6 cellular contexts compared by ENCODE assay signal in genomic region chr17:63911657-63912100, GRCh38. TPM values are rescaled to one million over a fixed set of nuclear protein-coding genes. Genes with fewer than 3 reads are reported as not detected.
DNase-seq lines count a peak whose midpoint lies in the region; ATAC-seq and TF ChIP-seq lines count a peak whose summit lies in the region.

No MANE protein-coding gene starts in this region.

- peak; percentile 24 to 63 for DNase-seq in SJCRH30
- no peak for DNase-seq in breast epithelium (ENCODE audit: low spot score in 2 of 2)
- DNase-seq in osteocyte (ENCODE audit: extremely low spot score, unreplicated experiment), result no peak
- no peak for DNase-seq in NK-92 (lab: John Stamatoyannopoulos, UW; ENCODE audit: unreplicated experiment)

- H3K9me3 ChIP-seq in SJCRH30 (replicated peaks) (no peaks in the 10 kb centered on the region), breast epithelium (no peaks in the 10 kb centered on the region)

- 0 out of 2 replicates have a peak, but pooled peaks cover 2% of the 10 kb centered on the region for H3K4me1 ChIP-seq in SJCRH30
- no peaks in the 10 kb centered on the region for H3K4me1 ChIP-seq in breast epithelium

- H3K9me3 Mint-ChIP-seq in osteocyte (ENCODE audit: unreplicated experiment), result no peaks in the 10 kb centered on the region

- H3K4me3 Mint-ChIP-seq in osteocyte (ENCODE audit: unreplicated experiment), result no peak overlapping the region

- intact Hi-C loops in breast epithelium (cut with DNase I; ENCODE audit: low total_unique reads), result no loop called here

- H3K36me3 ChIP-seq in SJCRH30, result no peaks in the 10 kb centered on the region
- H3K36me3 ChIP-seq in breast epithelium, result no peaks in the 10 kb centered on the region

- H3K27me3 Mint-ChIP-seq in osteocyte (ENCODE audit: unreplicated experiment), result peaks cover 56% of the 10 kb centered on the region

- TF ChIP-seq CTCF in GM12872 (IDR thresholded peaks at IDR 0.05; ENCODE audit: insufficient read depth, low read depth, low read length) (peak; percentile 82), breast epithelium (IDR thresholded peaks at IDR 0.05) (peak; percentile 35 to 63 (median 38)), osteocyte (IDR thresholded peaks at IDR 0.05) (peak; percentile 77)

- H3K27me3 ChIP-seq in SJCRH30, result no peaks in the 10 kb centered on the region; the same call in 1 of the 2 replicates
- no peaks in the 10 kb centered on the region for H3K27me3 ChIP-seq in breast epithelium

- H3K27ac ChIP-seq in SJCRH30, result no peak overlapping the region
- no peak overlapping the region for H3K27ac ChIP-seq in breast epithelium

- H3K36me3 Mint-ChIP-seq in osteocyte (ENCODE audit: unreplicated experiment), result no peaks in the 10 kb centered on the region

- TF ChIP-seq POLR2A in breast epithelium (IDR thresholded peaks at IDR 0.05), result no peak

- no peak overlapping the region for H3K27ac Mint-ChIP-seq in osteocyte (ENCODE audit: unreplicated experiment)

- no peak for ATAC-seq in GM19324 (IDR thresholded peaks at IDR 0.05; ENCODE audit: low FRiP score, unreplicated experiment)

- H3K4me1 Mint-ChIP-seq in osteocyte (ENCODE audit: unreplicated experiment), result no peaks in the 10 kb centered on the region

- H3K4me3 ChIP-seq in SJCRH30 (no peak overlapping the region), breast epithelium (no peak overlapping the region)

RNA-seq across cellular contexts. Expression of gene CSHL1, which starts 0.6 kb away (rescaled TPM):
- not detected in 2 replicates for total RNA-seq in SJCRH30 (2014; rRNA removed; shearing (Covaris generic))
- total RNA-seq in breast epithelium (not detected), osteocyte (not detected in 2 replicates)

RNA-seq across cellular contexts. Expression of gene GH1, which starts 7.0 kb away (rescaled TPM):
- total RNA-seq in SJCRH30 (2014; rRNA removed; shearing (Covaris generic)), result not detected in 2 replicates
- total RNA-seq in breast epithelium, result not detected
- total RNA-seq in osteocyte, result not detected in 2 replicates

RNA-seq across cellular contexts. Expression of gene CSH1, which starts 15.3 kb away (rescaled TPM):
- total RNA-seq in SJCRH30 (2014; rRNA removed; shearing (Covaris generic)), result not detected in 2 replicates
- total RNA-seq in breast epithelium (not detected), osteocyte (not detected in 2 replicates)

RNA-seq across cellular contexts. Expression of gene CD79B, which starts 20.5 kb away (rescaled TPM):
- total RNA-seq in SJCRH30 (2014; rRNA removed; shearing (Covaris generic)), result 0.48 and 1.2 TPM in 2 replicates
- total RNA-seq in breast epithelium (1 to 10 TPM; 2.2 to 7.9 (median 3.4) TPM), osteocyte (not detected in 2 replicates)

RNA-seq across cellular contexts. Expression of gene GH2, which starts 29.9 kb away (rescaled TPM):
- total RNA-seq in SJCRH30 (2014; rRNA removed; shearing (Covaris generic)), result not detected in 2 replicates
- not detected for total RNA-seq in breast epithelium
- total RNA-seq in osteocyte, result not detected in 2 replicates

Comparison
In these comparisons a context has a peak if more than half of its experiments do, and no peak if none do; other contexts are left out.
1. DNase-seq: peak in SJCRH30 (2 of 2); none in breast epithelium (0 of 2), osteocyte (single experiment) and NK-92 (single experiment).
2. Peak in every context shown above with its lines, with median percentiles within 50 percentile points of each other: CTCF ChIP-seq.